In the genomic region with DNA sequence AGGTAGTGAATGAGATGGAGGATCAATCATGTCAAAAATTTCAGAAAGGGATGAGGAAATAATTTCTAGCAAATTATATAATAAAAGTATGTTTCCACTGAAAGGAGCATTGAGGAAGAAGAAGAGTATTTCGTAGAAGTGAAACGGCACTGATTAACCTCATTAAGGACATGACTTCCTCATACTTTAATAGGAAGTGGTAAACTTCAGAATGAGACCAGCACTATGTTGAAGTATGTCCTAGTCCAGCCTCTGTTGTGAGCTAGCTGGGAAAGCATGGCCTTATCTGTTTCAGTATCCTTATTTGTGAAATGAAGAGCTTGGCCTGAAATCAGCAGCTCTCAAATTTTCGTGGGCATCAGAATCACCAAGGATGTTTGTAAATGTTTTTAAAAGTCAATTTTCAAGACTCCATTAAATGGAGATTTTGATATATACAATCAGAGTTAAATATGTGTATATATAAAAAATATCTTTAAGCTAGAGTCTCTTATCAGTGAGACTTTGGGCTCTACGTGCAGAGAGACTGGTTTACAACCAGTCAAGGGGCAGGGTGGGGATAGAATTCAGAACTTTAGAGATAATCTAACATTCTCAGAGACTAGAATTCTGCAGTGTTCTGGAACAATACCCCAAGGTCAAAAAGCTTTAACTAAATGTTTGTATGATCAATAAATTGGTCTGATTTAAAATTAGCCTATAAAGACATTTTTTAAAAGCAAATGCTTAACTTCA, we compare ENCODE assay signal across 25 cellular contexts.
A peak's percentile ranks its signal among the peaks of the same experiment; 100 is the strongest.
DNase-seq lines count a peak whose midpoint lies in the region; ATAC-seq and TF ChIP-seq lines count a peak whose summit lies in the region.
"Had no signal": no experiment of that assay in that cellular context is flagged by ENCODE, and none has a peak within 500 bp of the region (broad histone marks: within the 10 kb centered on the region; RNA-seq: fewer than 3 reads in every experiment).

No MANE protein-coding gene starts in this region.

- peak; percentile 75 for DNase-seq in Karpas-422
- no peak for DNase-seq in memory B cell (ENCODE audit: low spot score in 2 of 2)
- no peak for DNase-seq in smooth muscle cell (lab: John Stamatoyannopoulos, UW; ENCODE audit: unreplicated experiment)
- no peak for DNase-seq in naive thymus-derived CD4-positive, alpha-beta T cell
- no peak for DNase-seq in activated CD4-positive, alpha-beta T cell treated with anti-CD3 and anti-CD28 coated beads for 36 hours
- DNase-seq in Right ventricle myocardium superior, result no peak
- DNase-seq: C1 segment of cervical spinal cord; Caco-2; CD8-positive, alpha-beta T cell; EL; GDM1; GOT3; HFFc6; Kasumi-1; NCI-H1694; NCI-H2029 treated with DMSO at 0.1 percent for 48 hours; NCI-H446 treated with DMSO at 0.1 percent for 48 hours; NCI-H526; NCI-H82; NK-92 treated with Interleukin-12 subunit alpha and Interleukin-12 subunit beta, amount 100 ng/mL, for 24 hours; SHP77 treated with DMSO at 0.1 percent for 48 hours had no signal

- H3K9me3 ChIP-seq in Karpas-422 (ENCODE audit: low read length), result no peaks in the 10 kb centered on the region
- H3K9me3 ChIP-seq in duodenal mucosa (ENCODE audit: control insufficient read depth in 1 of 2, low read length in 2 of 2), result no peaks in the 10 kb centered on the region
- no peaks in the 10 kb centered on the region for H3K9me3 ChIP-seq in smooth muscle cell (replicated peaks; ENCODE audit: low read depth)
- no peaks in the 10 kb centered on the region for H3K9me3 ChIP-seq in naive thymus-derived CD4-positive, alpha-beta T cell (ENCODE audit: control insufficient read depth in 2 of 3, low read length in 3 of 3)
- H3K9me3 ChIP-seq: Caco-2, HAP-1 had no signal

- no peak overlapping the region for H3K27ac Mint-ChIP-seq in memory B cell
- H3K27ac Mint-ChIP-seq in naive thymus-derived CD4-positive, alpha-beta T cell, result no peak overlapping the region
- H3K27ac Mint-ChIP-seq in activated CD4-positive, alpha-beta T cell treated with anti-CD3 and anti-CD28 coated beads for 36 hours, result no peak overlapping the region
- H3K27ac Mint-ChIP-seq: CD8-positive, alpha-beta T cell; HFFc6 had no signal

- peak overlapping the region; percentile 79 for H2AFZ ChIP-seq in Karpas-422 (ENCODE audit: low read length)
- H2AFZ ChIP-seq in smooth muscle cell (ENCODE audit: low read depth), result peak overlapping the region; percentile 41

- intact Hi-C loops in naive thymus-derived CD4-positive, alpha-beta T cell (cut with micrococcal nuclease), result no loop called here
- intact Hi-C loops in activated CD4-positive, alpha-beta T cell treated with anti-CD3 and anti-CD28 coated beads for 36 hours (cut with DNase I, micrococcal nuclease), result no loop called here
- intact Hi-C loops in Right ventricle myocardium superior (cut with DNase I), result no loop called here

- H3K4me3 Mint-ChIP-seq in memory B cell, result no peak overlapping the region
- H3K4me3 Mint-ChIP-seq in naive thymus-derived CD4-positive, alpha-beta T cell, result no peak overlapping the region
- no peak overlapping the region for H3K4me3 Mint-ChIP-seq in activated CD4-positive, alpha-beta T cell treated with anti-CD3 and anti-CD28 coated beads for 36 hours
- H3K4me3 Mint-ChIP-seq: CD8-positive, alpha-beta T cell; HFFc6 had no signal

- 27% methylated on average over 4 of the region's 4 CpGs for WGBS in smooth muscle cell (ENCODE audit: low lambda C conversion rate)

- POLR2A ChIA-PET in naive thymus-derived CD4-positive, alpha-beta T cell (lab: Charles Lee), result no interaction called here
- POLR2A ChIA-PET in activated CD4-positive, alpha-beta T cell treated with anti-CD3 and anti-CD28 coated beads for 36 hours (lab: Charles Lee), result no interaction called here

- H3K79me2 ChIP-seq in Karpas-422 (ENCODE audit: low read length) (no peaks in the 10 kb centered on the region), smooth muscle cell (ENCODE audit: low read depth) (no peaks in the 10 kb centered on the region)

- H3K4me2 ChIP-seq in Karpas-422 (ENCODE audit: low read depth, low read length, poor library complexity, severe bottlenecking) (peak overlapping the region; percentile 53), smooth muscle cell (no peak overlapping the region)

- ATAC-seq in memory B cell (ENCODE audit: low read depth) (peak; percentile 53), Right ventricle myocardium superior (ENCODE audit: poor library complexity) (no peak)
- no peak for ATAC-seq in naive thymus-derived CD4-positive, alpha-beta T cell
- ATAC-seq in activated CD4-positive, alpha-beta T cell treated with anti-CD3 and anti-CD28 coated beads for 36 hours, result no peak
- ATAC-seq: CD8-positive, alpha-beta T cell; GM12878 had no signal

- no peaks in the 10 kb centered on the region for H3K9me2 ChIP-seq in Karpas-422 (replicated peaks; ENCODE audit: insufficient read depth, low read length)

- H3K9me3 Mint-ChIP-seq in memory B cell, result no peaks in the 10 kb centered on the region
- H3K9me3 Mint-ChIP-seq in naive thymus-derived CD4-positive, alpha-beta T cell, result peaks cover 0 to 8% (median 3%) of the 10 kb centered on the region in 11 donors
- H3K9me3 Mint-ChIP-seq in activated CD4-positive, alpha-beta T cell treated with anti-CD3 and anti-CD28 coated beads for 36 hours (ENCODE audit: low read depth), result no peaks in the 10 kb centered on the region
- H3K9me3 Mint-ChIP-seq: CD8-positive, alpha-beta T cell had no signal

- H3K27ac ChIP-seq in Karpas-422 (ENCODE audit: low read length) (no peak overlapping the region), duodenal mucosa (ENCODE audit: low read depth, low read length) (peak overlapping the region; percentile 44), smooth muscle cell (ENCODE audit: low read depth) (no peak overlapping the region)
- no peak overlapping the region for H3K27ac ChIP-seq in naive thymus-derived CD4-positive, alpha-beta T cell (ENCODE audit: low read depth, low read length)
- H3K27ac ChIP-seq: RWPE1 had no signal

- peaks cover 5% of the 10 kb centered on the region for H3K4me1 Mint-ChIP-seq in memory B cell
- no peaks in the 10 kb centered on the region for H3K4me1 Mint-ChIP-seq in naive thymus-derived CD4-positive, alpha-beta T cell
- H3K4me1 Mint-ChIP-seq in activated CD4-positive, alpha-beta T cell treated with anti-CD3 and anti-CD28 coated beads for 36 hours, result no peaks in the 10 kb centered on the region

- no peaks in the 10 kb centered on the region for H3K36me3 Mint-ChIP-seq in memory B cell
- no peaks in the 10 kb centered on the region for H3K36me3 Mint-ChIP-seq in naive thymus-derived CD4-positive, alpha-beta T cell
- H3K36me3 Mint-ChIP-seq in activated CD4-positive, alpha-beta T cell treated with anti-CD3 and anti-CD28 coated beads for 36 hours (ENCODE audit: low read depth), result no peaks in the 10 kb centered on the region
- H3K36me3 Mint-ChIP-seq: CD8-positive, alpha-beta T cell had no signal

- H3K4me1 ChIP-seq in Karpas-422 (ENCODE audit: low read length) (peaks cover 38% of the 10 kb centered on the region), duodenal mucosa (ENCODE audit: control insufficient read depth in 1 of 2, insufficient read depth in 2 of 2, low read length in 2 of 2) (peaks cover 29 to 46% of the 10 kb centered on the region in 2 donors), smooth muscle cell (ENCODE audit: low read depth) (no peaks in the 10 kb centered on the region)
- H3K4me1 ChIP-seq in naive thymus-derived CD4-positive, alpha-beta T cell (ENCODE audit: control insufficient read depth in 2 of 2, insufficient read depth in 2 of 2, low read length in 2 of 2), result no peaks in the 10 kb centered on the region
- H3K4me1 ChIP-seq: HAP-1 had no signal

- no peaks in the 10 kb centered on the region for H3K27me3 ChIP-seq in Karpas-422 (ENCODE audit: low read length)
- no peaks in the 10 kb centered on the region for H3K27me3 ChIP-seq in duodenal mucosa (ENCODE audit: control insufficient read depth in 1 of 2, insufficient read depth in 2 of 2, low read length in 2 of 2)
- H3K27me3 ChIP-seq in smooth muscle cell (ENCODE audit: low read depth), result no peaks in the 10 kb centered on the region
- no peaks in the 10 kb centered on the region for H3K27me3 ChIP-seq in naive thymus-derived CD4-positive, alpha-beta T cell (ENCODE audit: control insufficient read depth in 2 of 2, insufficient read depth in 2 of 2, low read length in 2 of 2)

- H3K9ac ChIP-seq in Karpas-422 (ENCODE audit: low read length) (no peak overlapping the region), duodenal mucosa (ENCODE audit: low read depth in 1 of 2, low read length in 2 of 2) (peak overlapping the region in 1 of 2 donors; percentile 18), smooth muscle cell (ENCODE audit: low read depth) (no peak overlapping the region)

- H3K4me3 ChIP-seq in Karpas-422 (ENCODE audit: low read length) (no peak overlapping the region), duodenal mucosa (ENCODE audit: low read depth in 1 of 2, low read length in 2 of 2) (no peak overlapping the region), smooth muscle cell (no peak overlapping the region)
- H3K4me3 ChIP-seq in naive thymus-derived CD4-positive, alpha-beta T cell (ENCODE audit: low read length), result no peak overlapping the region
- H3K4me3 ChIP-seq: GM12878, HAP-1 had no signal

- no peaks in the 10 kb centered on the region for H3F3A ChIP-seq in smooth muscle cell (ENCODE audit: low read depth)

- TF ChIP-seq CTCF in smooth muscle cell (IDR thresholded peaks at IDR 0.05; ENCODE audit: borderline replicate concordance, insufficient read depth, poor library complexity, severe bottlenecking), result no peak

- H3K36me3 ChIP-seq in Karpas-422 (ENCODE audit: insufficient read depth, low read length), result no peaks in the 10 kb centered on the region
- no peaks in the 10 kb centered on the region for H3K36me3 ChIP-seq in duodenal mucosa (ENCODE audit: control insufficient read depth in 1 of 2, insufficient read depth in 2 of 2, low read length in 2 of 2)
- H3K36me3 ChIP-seq in smooth muscle cell (ENCODE audit: low read depth), result no peaks in the 10 kb centered on the region
- H3K36me3 ChIP-seq in naive thymus-derived CD4-positive, alpha-beta T cell (ENCODE audit: control insufficient read depth in 2 of 3, insufficient read depth in 3 of 3, low read length in 3 of 3), result no peaks in the 10 kb centered on the region
- H3K36me3 ChIP-seq: HAP-1 had no signal

- CTCF ChIA-PET in naive thymus-derived CD4-positive, alpha-beta T cell (lab: Charles Lee), result no interaction called here
- CTCF ChIA-PET in activated CD4-positive, alpha-beta T cell treated with anti-CD3 and anti-CD28 coated beads for 36 hours (lab: Charles Lee), result no interaction called here

- no peaks in the 10 kb centered on the region for H4K20me1 ChIP-seq in Karpas-422 (ENCODE audit: insufficient read depth, low read depth, low read length)
- no peaks in the 10 kb centered on the region for H4K20me1 ChIP-seq in smooth muscle cell (ENCODE audit: low read depth)

- H3K27me3 Mint-ChIP-seq in memory B cell, result peaks cover 1% of the 10 kb centered on the region
- H3K27me3 Mint-ChIP-seq in naive thymus-derived CD4-positive, alpha-beta T cell, result peaks cover 0 to 9% (median 0%) of the 10 kb centered on the region in 5 donors
- no peaks in the 10 kb centered on the region for H3K27me3 Mint-ChIP-seq in activated CD4-positive, alpha-beta T cell treated with anti-CD3 and anti-CD28 coated beads for 36 hours
